1 cellular context compared by ENCODE assay signal in the genomic region with DNA sequence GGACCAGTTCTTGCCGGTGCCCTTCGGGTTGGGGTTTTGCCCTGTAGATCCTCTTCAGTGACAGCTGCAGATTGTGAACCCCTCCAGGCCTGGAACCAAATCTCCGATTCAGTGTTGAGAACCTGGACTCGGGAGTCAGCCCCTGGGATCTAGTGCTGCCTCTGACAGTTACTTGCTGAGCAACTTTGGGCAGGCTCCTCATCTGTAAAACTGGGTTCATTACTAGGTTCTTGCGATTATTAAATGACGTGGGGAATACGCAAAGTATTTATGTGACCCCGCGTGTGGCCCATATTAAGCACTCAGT.
TF ChIP-seq lines count a peak whose summit lies in the region.

No MANE protein-coding gene starts in this region.

TF ChIP-seq in K562, 482 proteins besides CTCF, POLR2A, EP300 and RAD21 (continued from another document and continues in another):
- TF ChIP-seq, protein P1, sequence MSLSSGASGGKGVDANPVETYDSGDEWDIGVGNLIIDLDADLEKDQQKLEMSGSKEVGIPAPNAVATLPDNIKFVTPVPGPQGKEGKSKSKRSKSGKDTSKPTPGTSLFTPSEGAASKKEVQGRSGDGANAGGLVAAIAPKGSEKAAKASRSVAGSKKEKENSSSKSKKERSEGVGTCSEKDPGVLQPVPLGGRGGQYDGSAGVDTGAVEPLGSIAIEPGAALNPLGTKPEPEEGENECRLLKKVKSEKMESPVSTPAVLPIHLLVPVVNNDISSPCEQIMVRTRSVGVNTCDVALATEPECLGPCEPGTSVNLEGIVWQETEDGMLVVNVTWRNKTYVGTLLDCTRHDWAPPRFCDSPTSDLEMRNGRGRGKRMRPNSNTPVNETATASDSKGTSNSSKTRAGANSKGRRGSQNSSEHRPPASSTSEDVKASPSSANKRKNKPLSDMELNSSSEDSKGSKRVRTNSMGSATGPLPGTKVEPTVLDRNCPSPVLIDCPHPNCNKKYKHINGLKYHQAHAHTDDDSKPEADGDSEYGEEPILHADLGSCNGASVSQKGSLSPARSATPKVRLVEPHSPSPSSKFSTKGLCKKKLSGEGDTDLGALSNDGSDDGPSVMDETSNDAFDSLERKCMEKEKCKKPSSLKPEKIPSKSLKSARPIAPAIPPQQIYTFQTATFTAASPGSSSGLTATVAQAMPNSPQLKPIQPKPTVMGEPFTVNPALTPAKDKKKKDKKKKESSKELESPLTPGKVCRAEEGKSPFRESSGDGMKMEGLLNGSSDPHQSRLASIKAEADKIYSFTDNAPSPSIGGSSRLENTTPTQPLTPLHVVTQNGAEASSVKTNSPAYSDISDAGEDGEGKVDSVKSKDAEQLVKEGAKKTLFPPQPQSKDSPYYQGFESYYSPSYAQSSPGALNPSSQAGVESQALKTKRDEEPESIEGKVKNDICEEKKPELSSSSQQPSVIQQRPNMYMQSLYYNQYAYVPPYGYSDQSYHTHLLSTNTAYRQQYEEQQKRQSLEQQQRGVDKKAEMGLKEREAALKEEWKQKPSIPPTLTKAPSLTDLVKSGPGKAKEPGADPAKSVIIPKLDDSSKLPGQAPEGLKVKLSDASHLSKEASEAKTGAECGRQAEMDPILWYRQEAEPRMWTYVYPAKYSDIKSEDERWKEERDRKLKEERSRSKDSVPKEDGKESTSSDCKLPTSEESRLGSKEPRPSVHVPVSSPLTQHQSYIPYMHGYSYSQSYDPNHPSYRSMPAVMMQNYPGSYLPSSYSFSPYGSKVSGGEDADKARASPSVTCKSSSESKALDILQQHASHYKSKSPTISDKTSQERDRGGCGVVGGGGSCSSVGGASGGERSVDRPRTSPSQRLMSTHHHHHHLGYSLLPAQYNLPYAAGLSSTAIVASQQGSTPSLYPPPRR (CRISPR knock-in tag; IDR thresholded peaks at IDR 0.05; ENCODE audit: borderline replicate concordance), result 0 out of 2 replicates have a peak, but pooled peaks have one; percentile 6
- TF ChIP-seq ZNF232 (CRISPR knock-in tag; IDR thresholded peaks at IDR 0.05) (no peak), MTA2 (IDR thresholded peaks at IDR 0.05; ENCODE audit: low read depth) (no peak), NR2C1 (IDR thresholded peaks at IDR 0.05) (0 out of 2 replicates have a peak, but pooled peaks have one; percentile 15), NR2C1 (tag; IDR thresholded peaks at IDR 0.05) (no peak), MAFK (IDR thresholded peaks at IDR 0.05; ENCODE audit: low read length) (no peak), THRA (IDR thresholded peaks at IDR 0.05) (no peak), ZNF124 (CRISPR knock-in tag; IDR thresholded peaks at IDR 0.05) (no peak), FOSL1 (tag; conservative IDR thresholded peaks at IDR 0.05) (0 out of 2 replicates have a peak, but pooled peaks have one; percentile 39), ZNF175 (CRISPR knock-in tag; IDR thresholded peaks at IDR 0.05; ENCODE audit: low read depth) (0 out of 2 replicates have a peak, but pooled peaks have one; percentile 67), ZNF764 (CRISPR knock-in tag; IDR thresholded peaks at IDR 0.05; ENCODE audit: low read depth) (no peak), SUPT5H (IDR thresholded peaks at IDR 0.05) (0 out of 2 replicates have a peak, but pooled peaks have one; percentile 13), L3MBTL2 (IDR thresholded peaks at IDR 0.05) (0 out of 2 replicates have a peak, but pooled peaks have one; percentile 1), PBX2 (CRISPR knock-in tag; IDR thresholded peaks at IDR 0.05; ENCODE audit: low read depth) (no peak), PBX2 (tag; conservative IDR thresholded peaks at IDR 0.05; ENCODE audit: low read depth) (no peak), TSHZ1 (CRISPR knock-in tag; IDR thresholded peaks at IDR 0.05) (no peak), TCF7L2 (IDR thresholded peaks at IDR 0.05; ENCODE audit: low read depth, low read length) (no peak), RAD51 (IDR thresholded peaks at IDR 0.05; ENCODE audit: borderline replicate concordance, low read depth) (no peak), ARID1B (IDR thresholded peaks at IDR 0.05) (no peak), ZNF239 (CRISPR knock-in tag; IDR thresholded peaks at IDR 0.05) (no peak), KLF13 (tag; IDR thresholded peaks at IDR 0.05; ENCODE audit: borderline replicate concordance, low read depth) (0 out of 2 replicates have a peak, but pooled peaks have one; percentile 3), KLF10 (CRISPR knock-in tag; IDR thresholded peaks at IDR 0.05) (0 out of 2 replicates have a peak, but pooled peaks have one; percentile 22), HEY1 (CRISPR knock-in tag; IDR thresholded peaks at IDR 0.05; ENCODE audit: borderline replicate concordance) (0 out of 2 replicates have a peak, but pooled peaks have one; percentile 29), U2AF2 (optimal IDR thresholded peaks at IDR 0.05; ENCODE audit: low read depth, low read length) (no peak), POLR2AphosphoS2 (IDR thresholded peaks at IDR 0.05; ENCODE audit: low read length) (no peak), NKRF (IDR thresholded peaks at IDR 0.05; ENCODE audit: borderline replicate concordance) (no peak), JUN (IDR thresholded peaks at IDR 0.05; ENCODE audit: borderline replicate concordance, low read depth, low read length) (no peak), JUN (CRISPR knock-in tag; IDR thresholded peaks at IDR 0.05; ENCODE audit: borderline replicate concordance) (no peak), DLX4 (CRISPR knock-in tag; IDR thresholded peaks at IDR 0.05) (no peak), ZNF282 (CRISPR knock-in tag; IDR thresholded peaks at IDR 0.05) (no peak), GABPB1 (CRISPR knock-in tag; IDR thresholded peaks at IDR 0.05) (peak; percentile 0; the same call in 1 of the 2 replicates), POLR3G (IDR thresholded peaks at IDR 0.05; ENCODE audit: extremely low read depth, insufficient read length, insufficient replicate concordance) (no peak), ZNF778 (CRISPR knock-in tag; IDR thresholded peaks at IDR 0.05) (no peak), HDAC1 (IDR thresholded peaks at IDR 0.05) (peak in 1 of 2 experiments; percentile 7; a peak in 1 of 4 replicates), NR2C2 (CRISPR knock-in tag; IDR thresholded peaks at IDR 0.05) (no peak), NR2C2 (tag; IDR thresholded peaks at IDR 0.05) (no peak; the same call in 1 of the 2 replicates)
- TF ChIP-seq, protein P2, sequence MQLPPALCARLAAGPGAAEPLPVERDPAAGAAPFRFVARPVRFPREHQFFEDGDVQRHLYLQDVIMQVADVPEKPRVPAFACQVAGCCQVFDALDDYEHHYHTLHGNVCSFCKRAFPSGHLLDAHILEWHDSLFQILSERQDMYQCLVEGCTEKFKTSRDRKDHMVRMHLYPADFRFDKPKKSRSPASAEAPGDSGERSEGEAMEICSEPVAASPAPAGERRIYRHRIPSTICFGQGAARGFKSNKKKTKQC (CRISPR knock-in tag; IDR thresholded peaks at IDR 0.05), result no peak
- TF ChIP-seq, protein P3, sequence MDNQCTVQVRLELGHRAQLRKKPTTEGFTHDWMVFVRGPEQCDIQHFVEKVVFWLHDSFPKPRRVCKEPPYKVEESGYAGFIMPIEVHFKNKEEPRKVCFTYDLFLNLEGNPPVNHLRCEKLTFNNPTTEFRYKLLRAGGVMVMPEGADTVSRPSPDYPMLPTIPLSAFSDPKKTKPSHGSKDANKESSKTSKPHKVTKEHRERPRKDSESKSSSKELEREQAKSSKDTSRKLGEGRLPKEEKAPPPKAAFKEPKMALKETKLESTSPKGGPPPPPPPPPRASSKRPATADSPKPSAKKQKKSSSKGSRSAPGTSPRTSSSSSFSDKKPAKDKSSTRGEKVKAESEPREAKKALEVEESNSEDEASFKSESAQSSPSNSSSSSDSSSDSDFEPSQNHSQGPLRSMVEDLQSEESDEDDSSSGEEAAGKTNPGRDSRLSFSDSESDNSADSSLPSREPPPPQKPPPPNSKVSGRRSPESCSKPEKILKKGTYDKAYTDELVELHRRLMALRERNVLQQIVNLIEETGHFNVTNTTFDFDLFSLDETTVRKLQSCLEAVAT (IDR thresholded peaks at IDR 0.05), result peak in 1 of 2 experiments; percentile 0; a peak in 1 of 4 replicates
- TF ChIP-seq, protein P4, sequence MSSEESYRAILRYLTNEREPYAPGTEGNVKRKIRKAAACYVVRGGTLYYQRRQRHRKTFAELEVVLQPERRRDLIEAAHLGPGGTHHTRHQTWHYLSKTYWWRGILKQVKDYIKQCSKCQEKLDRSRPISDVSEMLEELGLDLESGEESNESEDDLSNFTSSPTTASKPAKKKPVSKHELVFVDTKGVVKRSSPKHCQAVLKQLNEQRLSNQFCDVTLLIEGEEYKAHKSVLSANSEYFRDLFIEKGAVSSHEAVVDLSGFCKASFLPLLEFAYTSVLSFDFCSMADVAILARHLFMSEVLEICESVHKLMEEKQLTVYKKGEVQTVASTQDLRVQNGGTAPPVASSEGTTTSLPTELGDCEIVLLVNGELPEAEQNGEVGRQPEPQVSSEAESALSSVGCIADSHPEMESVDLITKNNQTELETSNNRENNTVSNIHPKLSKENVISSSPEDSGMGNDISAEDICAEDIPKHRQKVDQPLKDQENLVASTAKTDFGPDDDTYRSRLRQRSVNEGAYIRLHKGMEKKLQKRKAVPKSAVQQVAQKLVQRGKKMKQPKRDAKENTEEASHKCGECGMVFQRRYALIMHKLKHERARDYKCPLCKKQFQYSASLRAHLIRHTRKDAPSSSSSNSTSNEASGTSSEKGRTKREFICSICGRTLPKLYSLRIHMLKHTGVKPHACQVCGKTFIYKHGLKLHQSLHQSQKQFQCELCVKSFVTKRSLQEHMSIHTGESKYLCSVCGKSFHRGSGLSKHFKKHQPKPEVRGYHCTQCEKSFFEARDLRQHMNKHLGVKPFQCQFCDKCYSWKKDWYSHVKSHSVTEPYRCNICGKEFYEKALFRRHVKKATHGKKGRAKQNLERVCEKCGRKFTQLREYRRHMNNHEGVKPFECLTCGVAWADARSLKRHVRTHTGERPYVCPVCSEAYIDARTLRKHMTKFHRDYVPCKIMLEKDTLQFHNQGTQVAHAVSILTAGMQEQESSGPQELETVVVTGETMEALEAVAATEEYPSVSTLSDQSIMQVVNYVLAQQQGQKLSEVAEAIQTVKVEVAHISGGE (CRISPR knock-in tag; IDR thresholded peaks at IDR 0.05), result peak in 1 of 3 experiments; percentile 86; a peak in 2 of 6 replicates
